ENCODE assay signal across 16 cellular contexts in the genomic region with DNA sequence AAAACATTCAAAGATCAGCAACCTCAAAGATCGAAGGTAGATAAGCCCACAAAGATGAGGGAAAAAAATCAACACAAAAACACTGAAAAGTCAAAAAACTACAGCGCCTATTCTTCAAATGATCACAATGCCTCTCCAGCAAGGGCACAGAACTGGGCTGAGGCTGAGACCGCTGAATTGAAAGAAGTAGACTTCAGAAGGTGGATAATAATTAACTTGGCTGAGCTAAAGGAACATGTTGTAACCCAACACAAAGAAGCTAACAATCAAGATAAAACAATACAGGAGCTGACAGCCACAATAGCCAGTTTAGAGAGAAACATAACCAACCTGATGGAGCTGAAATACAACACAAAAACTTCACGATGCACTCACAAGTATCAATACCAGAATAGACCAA.
"Had no signal": no experiment of that assay in that cellular context is flagged by ENCODE, and none has a peak within 500 bp of the region (broad histone marks: within the 10 kb centered on the region; RNA-seq: fewer than 3 reads in every experiment).

No MANE protein-coding gene starts in this region.

- H3K4me1 ChIP-seq: lower lobe of right lung, parathyroid adenoma, transverse colon had no signal

- H3K27me3 ChIP-seq: transverse colon had no signal

- DNase-seq: activated CD4-positive, alpha-beta memory T cell treated with anti-CD3 and anti-CD28 coated beads for 36 hours; activated CD8-positive, alpha-beta memory T cell treated with anti-CD3 and anti-CD28 coated beads, Interleukin-2, amount 10 ng/mL, durations not matched to agents 7 days and 5 days; activated naive CD4-positive, alpha-beta T cell treated with anti-CD3 and anti-CD28 coated beads, Interleukin-2, amount 10 ng/mL, durations not matched to agents 7 days and 5 days; activated T-cell treated with anti-CD3 and anti-CD28 coated beads, Interleukin-2, amount 50 U/mL, for 1 hour; hypothalamus; lower lobe of right lung; naive B cell; stimulated activated CD4-positive, alpha-beta T cell treated with anti-CD3 and anti-CD28 coated beads, Interleukin-4, amount 100 ng/mL, for 24 hours; stimulated activated naive CD4-positive, alpha-beta T cell; substantia nigra; T-helper 1 cell; T1000; transverse colon had no signal

- H3K27ac ChIP-seq: lower lobe of right lung, parathyroid adenoma, SK-N-MC, transverse colon had no signal

- H3K36me3 ChIP-seq: lower lobe of right lung, transverse colon had no signal

- H3K4me1 Mint-ChIP-seq: activated CD8-positive, alpha-beta memory T cell treated with anti-CD3 and anti-CD28 coated beads, Interleukin-2, amount 10 ng/mL, durations not matched to agents 7 days and 5 days; activated naive CD4-positive, alpha-beta T cell treated with anti-CD3 and anti-CD28 coated beads, Interleukin-2, amount 10 ng/mL, durations not matched to agents 7 days and 5 days; naive B cell had no signal

- H3K27me3 Mint-ChIP-seq: activated CD4-positive, alpha-beta memory T cell treated with anti-CD3 and anti-CD28 coated beads for 36 hours; activated CD8-positive, alpha-beta memory T cell treated with anti-CD3 and anti-CD28 coated beads, Interleukin-2, amount 10 ng/mL, durations not matched to agents 7 days and 5 days; activated naive CD4-positive, alpha-beta T cell treated with anti-CD3 and anti-CD28 coated beads, Interleukin-2, amount 10 ng/mL, durations not matched to agents 7 days and 5 days; naive B cell had no signal

- H3K4me3 ChIP-seq: lower lobe of right lung, SK-N-MC, transverse colon had no signal

- H3K4me3 Mint-ChIP-seq: activated CD4-positive, alpha-beta memory T cell treated with anti-CD3 and anti-CD28 coated beads for 36 hours; activated CD8-positive, alpha-beta memory T cell treated with anti-CD3 and anti-CD28 coated beads, Interleukin-2, amount 10 ng/mL, durations not matched to agents 7 days and 5 days; activated naive CD4-positive, alpha-beta T cell treated with anti-CD3 and anti-CD28 coated beads, Interleukin-2, amount 10 ng/mL, durations not matched to agents 7 days and 5 days had no signal

- H3K27ac Mint-ChIP-seq: activated CD4-positive, alpha-beta memory T cell treated with anti-CD3 and anti-CD28 coated beads for 36 hours; activated CD8-positive, alpha-beta memory T cell treated with anti-CD3 and anti-CD28 coated beads, Interleukin-2, amount 10 ng/mL, durations not matched to agents 7 days and 5 days; activated naive CD4-positive, alpha-beta T cell treated with anti-CD3 and anti-CD28 coated beads, Interleukin-2, amount 10 ng/mL, durations not matched to agents 7 days and 5 days had no signal

- H3K36me3 Mint-ChIP-seq: activated CD4-positive, alpha-beta memory T cell treated with anti-CD3 and anti-CD28 coated beads for 36 hours; activated CD8-positive, alpha-beta memory T cell treated with anti-CD3 and anti-CD28 coated beads, Interleukin-2, amount 10 ng/mL, durations not matched to agents 7 days and 5 days; activated naive CD4-positive, alpha-beta T cell treated with anti-CD3 and anti-CD28 coated beads, Interleukin-2, amount 10 ng/mL, durations not matched to agents 7 days and 5 days; naive B cell had no signal

- H3K9me3 ChIP-seq: lower lobe of right lung, transverse colon had no signal

- ATAC-seq: activated CD8-positive, alpha-beta memory T cell treated with anti-CD3 and anti-CD28 coated beads, Interleukin-2, amount 10 ng/mL, durations not matched to agents 7 days and 5 days; esophagus mucosa; lower lobe of right lung had no signal
